In genomic region chr18:59220164-59220783, GRCh38 we compare ENCODE assay signal across 10 cellular contexts. TPM values are rescaled to one million over a fixed set of nuclear protein-coding genes. Genes with fewer than 3 reads are reported as not detected.
DNase-seq lines count a peak whose midpoint lies in the region; ATAC-seq and TF ChIP-seq lines count a peak whose summit lies in the region.
"Had no signal": no experiment of that assay in that cellular context is flagged by ENCODE, and none has a peak within 500 bp of the region (broad histone marks: within the 10 kb centered on the region; RNA-seq: fewer than 3 reads in every experiment).

No MANE protein-coding gene starts in this region.

- H3K36me3 ChIP-seq in cardiac muscle cell (no peaks in the 10 kb centered on the region), RWPE2 (ENCODE audit: low read depth) (no peaks in the 10 kb centered on the region)

- peaks cover 5% of the 10 kb centered on the region for H3K4me1 ChIP-seq in cardiac muscle cell (ENCODE audit: low read depth)
- H3K4me1 ChIP-seq in RWPE2 (ENCODE audit: insufficient read depth, poor library complexity, severe bottlenecking): no peaks in the 10 kb centered on the region

- ATAC-seq in Right ventricle myocardium superior (ENCODE audit: poor library complexity) (no peak), RWPE2 (ENCODE audit: low read depth) (peak; percentile 33; the same call in 2 of the 3 replicates), GM21447 (IDR thresholded peaks at IDR 0.05; ENCODE audit: unreplicated experiment) (no peak), HG02642 (IDR thresholded peaks at IDR 0.05; ENCODE audit: poor library complexity, unreplicated experiment) (no peak)

- TF ChIP-seq CTCF in cardiac muscle cell (IDR thresholded peaks at IDR 0.05; ENCODE audit: low read depth, low read length) (no peak), RWPE2 (IDR thresholded peaks at IDR 0.05; ENCODE audit: poor library complexity, severe bottlenecking) (no peak)

- no peaks in the 10 kb centered on the region for H3K9me3 ChIP-seq in cardiac muscle cell (ENCODE audit: low read depth)
- no peaks in the 10 kb centered on the region for H3K9me3 ChIP-seq in RWPE2 (ENCODE audit: severe bottlenecking)
- no peaks in the 10 kb centered on the region for H3K9me3 ChIP-seq in iPS-18c (ENCODE audit: control insufficient read depth, insufficient read depth, low read length)

- H3K27me3 ChIP-seq in cardiac muscle cell (peaks cover 99% of the 10 kb centered on the region), RWPE2 (ENCODE audit: insufficient read depth, poor library complexity, severe bottlenecking) (peaks cover 82% of the 10 kb centered on the region)

- H3K27ac ChIP-seq in cardiac muscle cell: no peak overlapping the region
- no peak overlapping the region for H3K27ac ChIP-seq in RWPE2 (ENCODE audit: poor library complexity, severe bottlenecking)

- intact Hi-C loops in Right ventricle myocardium superior (cut with DNase I): no loop called here

- H3K4me3 ChIP-seq in cardiac muscle cell (peak overlapping the region; percentile 19), RWPE2 (ENCODE audit: severe bottlenecking) (no peak overlapping the region), iPS-18c (ENCODE audit: insufficient read depth, low read depth, low read length) (peak overlapping the region; percentile 47; the same call in 1 of the 2 replicates)

- DNase-seq in cardiac muscle cell (ENCODE audit: low read depth in 1 of 2, low spot score in 1 of 2) (peak in 1 of 2 donors; percentile 41), Right ventricle myocardium superior (no peak), RWPE2 (ENCODE audit: low spot score) (no peak), NCI-H128 (lab: John Stamatoyannopoulos, UW; ENCODE audit: unreplicated experiment) (no peak)
- DNase-seq in stimulated activated CD4-positive, alpha-beta T cell treated with anti-CD3 and anti-CD28 coated beads, Interleukin-1b, Interleukin-23, amount 100 ng/mL, for 48 hours: no peak
- DNase-seq: substantia nigra had no signal

RNA-seq across cellular contexts. Expression of gene GRP, which starts 0.3 kb away (rescaled TPM):
- total RNA-seq in cardiac muscle cell: 0.42 and 1.2 TPM in 2 replicates
- not detected in 2 replicates for polyA plus RNA-seq in cardiac muscle cell
- not detected for total RNA-seq in Right ventricle myocardium superior
- total RNA-seq: T-helper 1 cell treated with Interleukin-12 subunit alpha and Interleukin-12 subunit beta and Interleukin-4 antibody, amounts not matched to agents 30 ng/mL and 1 ng/mL, for 36 hours had no signal

RNA-seq across cellular contexts. Expression of gene RAX, which starts 53.0 kb away (rescaled TPM):
- total RNA-seq in cardiac muscle cell: 0.06 TPM in 1 of 2 replicates, not detected in the other
- polyA plus RNA-seq in cardiac muscle cell: 0.12 and 0.21 TPM in 2 replicates
- total RNA-seq in Right ventricle myocardium superior: not detected
- total RNA-seq: T-helper 1 cell treated with Interleukin-12 subunit alpha and Interleukin-12 subunit beta and Interleukin-4 antibody, amounts not matched to agents 30 ng/mL and 1 ng/mL, for 36 hours had no signal
